ENCODE assay signal across 30 cellular contexts in the genomic region with DNA sequence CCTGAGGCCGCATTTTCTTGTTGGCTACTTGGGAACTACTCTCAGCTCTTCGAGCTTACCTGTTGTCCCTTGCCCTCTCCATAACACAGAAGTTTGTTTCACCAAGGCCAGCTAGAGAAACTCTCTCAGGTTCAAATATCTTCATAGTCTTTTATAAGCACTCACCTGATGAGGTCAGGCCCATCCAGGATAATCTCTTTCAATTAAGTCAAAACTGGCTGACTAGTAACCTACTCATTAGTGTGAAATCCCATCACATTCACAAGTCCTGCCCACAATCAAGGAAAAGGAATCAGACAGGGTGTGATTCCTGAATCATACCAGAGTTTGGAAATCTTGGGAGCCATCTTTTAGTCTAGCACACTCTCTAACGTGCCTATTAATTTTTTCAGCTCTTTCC.
"Had no signal": no experiment of that assay in that cellular context is flagged by ENCODE, and none has a peak within 500 bp of the region (broad histone marks: within the 10 kb centered on the region; RNA-seq: fewer than 3 reads in every experiment).

No MANE protein-coding gene starts in this region.

- H3K27me3 ChIP-seq: colonic mucosa, dorsolateral prefrontal cortex, esophagus muscularis mucosa, esophagus squamous epithelium, foreskin keratinocyte, gastrocnemius medialis, gastroesophageal sphincter, heart left ventricle, heart right ventricle, hepatocyte had no signal

- H3K27ac Mint-ChIP-seq: dendritic cell treated with granulocyte-macrophage colony-stimulating factor and Interleukin-4, amounts not matched to agents 40 ng/mL and 50 ng/mL, for 4 days; effector memory CD8-positive, alpha-beta T cell; endodermal cell had no signal

- FAIRE-seq: colon, endometrium, endothelial cell of umbilical vein, frontal cortex had no signal

- H3K36me3 ChIP-seq: colonic mucosa, esophagus muscularis mucosa, esophagus squamous epithelium, gastrocnemius medialis, gastroesophageal sphincter, heart left ventricle, heart right ventricle had no signal

- H3K79me2 ChIP-seq: hepatocyte had no signal

- H2AFZ ChIP-seq: hepatocyte had no signal

- H3K4me3 ChIP-seq: colonic mucosa, coronary artery, dorsolateral prefrontal cortex, esophagus muscularis mucosa, esophagus squamous epithelium, gastrocnemius medialis, gastroesophageal sphincter, heart left ventricle, heart right ventricle, hepatocyte had no signal

- H3K27me3 Mint-ChIP-seq: dendritic cell treated with granulocyte-macrophage colony-stimulating factor and Interleukin-4, amounts not matched to agents 40 ng/mL and 50 ng/mL, for 4 days; effector memory CD8-positive, alpha-beta T cell had no signal

- H3K27ac ChIP-seq: colonic mucosa, coronary artery, dorsolateral prefrontal cortex, epithelial cell of prostate, esophagus muscularis mucosa, esophagus squamous epithelium, foreskin keratinocyte, gastrocnemius medialis, gastroesophageal sphincter, heart left ventricle, heart right ventricle, hepatocyte had no signal

- ATAC-seq: effector memory CD8-positive, alpha-beta T cell; esophagus mucosa; foreskin keratinocyte; gastrocnemius medialis; gastroesophageal sphincter; heart left ventricle; heart right ventricle had no signal

- H3K4me1 ChIP-seq: colonic mucosa, esophagus muscularis mucosa, esophagus squamous epithelium, foreskin keratinocyte, gastrocnemius medialis, gastroesophageal sphincter, heart left ventricle, heart right ventricle had no signal

- H3K4me2 ChIP-seq: hepatocyte had no signal

- H3K4me3 Mint-ChIP-seq: dendritic cell treated with granulocyte-macrophage colony-stimulating factor and Interleukin-4, amounts not matched to agents 40 ng/mL and 50 ng/mL, for 4 days; effector memory CD8-positive, alpha-beta T cell; endodermal cell had no signal

- DNase-seq: colonic mucosa; cortex of kidney; dermis blood vessel endothelial cell; dorsolateral prefrontal cortex; effector CD4-positive, alpha-beta T cell; effector CD8-positive, alpha-beta T cell; effector memory CD4-positive, alpha-beta T cell; effector memory CD8-positive, alpha-beta T cell; endodermal cell; erythroblast; esophagus squamous epithelium; foreskin fibroblast; foreskin keratinocyte; foreskin melanocyte; gastrocnemius medialis; glutamatergic neuron; head of caudate nucleus; heart left ventricle; heart right ventricle had no signal

- H3K9me3 ChIP-seq: colonic mucosa, esophagus muscularis mucosa, esophagus squamous epithelium, gastrocnemius medialis, gastroesophageal sphincter had no signal
